ENCODE assay signal across 22 cellular contexts in genomic region chr2:50763776-50764175, GRCh38.
"Had no signal": no experiment of that assay in that cellular context is flagged by ENCODE, and none has a peak within 500 bp of the region (broad histone marks: within the 10 kb centered on the region; RNA-seq: fewer than 3 reads in every experiment).

No MANE protein-coding gene starts in this region.

- H3K4me3 ChIP-seq: K562, SJCRH30 had no signal

- ATAC-seq: HepG2, K562, SK-N-SH treated with all-trans-retinoic acid at 6 μM for 48 hours had no signal

- H3K27ac Mint-ChIP-seq: IgD-negative memory B cell had no signal

- H3K4me1 Mint-ChIP-seq: IgD-negative memory B cell had no signal

- H3K4me1 ChIP-seq: SJCRH30 had no signal

- H3K27ac ChIP-seq: KMS-11, RWPE1, SJCRH30 had no signal

- H3K9ac ChIP-seq: KMS-11 had no signal

- H3K4me2 ChIP-seq: KMS-11 had no signal

- H3K27me3 Mint-ChIP-seq: IgD-negative memory B cell had no signal

- DNase-seq: Kasumi-1, MM.1S, NCI-H1092 treated with DMSO at 0.1 percent for 48 hours, NCI-H1436, NCI-H187, NCI-H2029, NCI-H2081 treated with DMSO at 0.1 percent for 48 hours, NCI-H2171, NCI-H226, NCI-H446, NCI-H510A, NCI-H524 treated with DMSO at 0.1 percent for 48 hours, NCI-H69, NCI-H774, SHP77, SJCRH30 had no signal

- H3K9me3 ChIP-seq: SJCRH30 had no signal

- H3K36me3 ChIP-seq: SJCRH30 had no signal
